Comparison of ENCODE assay signal across 17 cellular contexts in the genomic region with DNA sequence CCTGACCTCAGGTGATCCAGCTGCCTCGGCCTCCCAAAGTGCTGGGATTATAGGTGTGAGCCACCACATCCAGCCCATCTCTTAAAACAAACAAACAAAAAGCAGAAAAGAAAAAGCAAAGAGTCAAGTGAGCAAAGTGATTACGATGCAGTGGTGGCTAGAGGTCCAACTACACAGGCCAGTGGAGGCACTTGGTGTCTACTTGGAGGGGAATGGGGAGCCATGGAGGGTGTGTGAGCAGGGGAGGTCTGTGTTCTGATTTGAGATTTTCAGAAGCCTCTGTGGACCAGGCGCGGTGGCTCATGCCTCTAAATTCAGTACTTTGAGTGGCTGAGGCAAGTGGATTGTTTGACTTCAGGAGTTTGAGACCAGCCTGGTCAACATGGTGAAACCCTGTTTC. TPM values are rescaled to one million over a fixed set of nuclear protein-coding genes. Genes with fewer than 3 reads are reported as not detected.
A peak's percentile ranks its signal among the peaks of the same experiment; 100 is the strongest.
DNase-seq lines count a peak whose midpoint lies in the region; ATAC-seq and TF ChIP-seq lines count a peak whose summit lies in the region.
"Had no signal": no experiment of that assay in that cellular context is flagged by ENCODE, and none has a peak within 500 bp of the region (broad histone marks: within the 10 kb centered on the region; RNA-seq: fewer than 3 reads in every experiment).

No MANE protein-coding gene starts in this region.

- H3K9me3 Mint-ChIP-seq in activated naive CD4-positive, alpha-beta T cell treated with anti-CD3 and anti-CD28 coated beads, Interleukin-2, amount 50 U/mL, for 24 hours: no peaks in the 10 kb centered on the region
- H3K9me3 Mint-ChIP-seq in CD14-positive monocyte: peaks cover 0 to 2% (median 0%) of the 10 kb centered on the region in 7 donors
- H3K9me3 Mint-ChIP-seq in dendritic cell treated with granulocyte-macrophage colony-stimulating factor and Interleukin-4, amounts not matched to agents 40 ng/mL and 50 ng/mL, for 4 days: no peaks in the 10 kb centered on the region
- H3K9me3 Mint-ChIP-seq: H9 had no signal

- peaks cover 0 to 99% (median 78%) of the 10 kb centered on the region in 6 donors for H3K36me3 ChIP-seq in spleen

- no peaks in the 10 kb centered on the region for H3K27me3 ChIP-seq in spleen (replicated peaks in 1 of 7)

- no peak for TF ChIP-seq POLR2A in spleen (IDR thresholded peaks at IDR 0.05)

- H3K36me3 Mint-ChIP-seq in activated naive CD4-positive, alpha-beta T cell treated with anti-CD3 and anti-CD28 coated beads, Interleukin-2, amount 50 U/mL, for 24 hours: peaks cover 8% of the 10 kb centered on the region
- H3K36me3 Mint-ChIP-seq in CD14-positive monocyte: peaks cover 53 to 81% of the 10 kb centered on the region in 2 donors
- peaks cover 95% of the 10 kb centered on the region for H3K36me3 Mint-ChIP-seq in dendritic cell treated with granulocyte-macrophage colony-stimulating factor and Interleukin-4, amounts not matched to agents 40 ng/mL and 50 ng/mL, for 4 days (ENCODE audit: low read depth)

- H3K27ac ChIP-seq in spleen: peak overlapping the region in 6 of 8 donors; percentile 20 to 95 (median 67)

- peak overlapping the region; percentile 80 for H3K27ac Mint-ChIP-seq in activated naive CD4-positive, alpha-beta T cell treated with anti-CD3 and anti-CD28 coated beads, Interleukin-2, amount 50 U/mL, for 24 hours
- peak overlapping the region; percentile 78 to 96 (median 90) for H3K27ac Mint-ChIP-seq in CD14-positive monocyte
- H3K27ac Mint-ChIP-seq in dendritic cell treated with granulocyte-macrophage colony-stimulating factor and Interleukin-4, amounts not matched to agents 40 ng/mL and 50 ng/mL, for 4 days: peak overlapping the region; percentile 93

- H3K4me1 ChIP-seq in spleen: peaks cover 0 to 55% (median 34%) of the 10 kb centered on the region in 6 donors

- H3K9me3 ChIP-seq in spleen: no peaks in the 10 kb centered on the region

- H3K4me1 Mint-ChIP-seq in activated naive CD4-positive, alpha-beta T cell treated with anti-CD3 and anti-CD28 coated beads, Interleukin-2, amount 50 U/mL, for 24 hours: peaks cover 17% of the 10 kb centered on the region
- peaks cover 47% of the 10 kb centered on the region for H3K4me1 Mint-ChIP-seq in CD14-positive monocyte
- peaks cover 64% of the 10 kb centered on the region for H3K4me1 Mint-ChIP-seq in dendritic cell treated with granulocyte-macrophage colony-stimulating factor and Interleukin-4, amounts not matched to agents 40 ng/mL and 50 ng/mL, for 4 days (ENCODE audit: low read depth)
- H3K4me1 Mint-ChIP-seq: H9 had no signal

- H3K27me3 Mint-ChIP-seq in activated naive CD4-positive, alpha-beta T cell treated with anti-CD3 and anti-CD28 coated beads, Interleukin-2, amount 50 U/mL, for 24 hours: no peaks in the 10 kb centered on the region
- peaks cover 0 to 4% (median 1%) of the 10 kb centered on the region in 3 donors for H3K27me3 Mint-ChIP-seq in CD14-positive monocyte (ENCODE audit: low read depth in 3 of 3)
- no peaks in the 10 kb centered on the region for H3K27me3 Mint-ChIP-seq in dendritic cell treated with granulocyte-macrophage colony-stimulating factor and Interleukin-4, amounts not matched to agents 40 ng/mL and 50 ng/mL, for 4 days

- DNase-seq in activated naive CD4-positive, alpha-beta T cell treated with anti-CD3 and anti-CD28 coated beads, Interleukin-2, amount 50 U/mL, for 16 hours: no peak
- DNase-seq in CD14-positive monocyte (ENCODE audit: low spot score): no peak
- DNase-seq in spleen: peak; percentile 33
- DNase-seq in kidney glomerular epithelial cell (lab: John Stamatoyannopoulos, UW): no peak
- DNase-seq: COR-L47, DMS 273 treated with DMSO at 0.1 percent for 48 hours, DND-41, H9, NCI-H1105, NCI-H1694, NCI-H2081 treated with DMSO at 0.1 percent for 48 hours, NCI-H446 treated with DMSO at 0.1 percent for 48 hours, NCI-H69, Right ventricle myocardium superior had no signal

- no peak overlapping the region for H3K4me3 ChIP-seq in spleen

- ATAC-seq in GM21390 (IDR thresholded peaks at IDR 0.05; ENCODE audit: unreplicated experiment): no peak

- no peak overlapping the region for H3K4me3 Mint-ChIP-seq in activated naive CD4-positive, alpha-beta T cell treated with anti-CD3 and anti-CD28 coated beads, Interleukin-2, amount 50 U/mL, for 24 hours
- H3K4me3 Mint-ChIP-seq in CD14-positive monocyte: no peak overlapping the region
- peak overlapping the region; percentile 24 for H3K4me3 Mint-ChIP-seq in dendritic cell treated with granulocyte-macrophage colony-stimulating factor and Interleukin-4, amounts not matched to agents 40 ng/mL and 50 ng/mL, for 4 days
- H3K4me3 Mint-ChIP-seq: H9 had no signal

- 93 to 98% (median 95%) methylated on average over 4 of the region's 4 CpGs for WGBS in spleen, 5 donors

- intact Hi-C loops in CD14-positive monocyte (cut with micrococcal nuclease): no loop called here
- intact Hi-C loops in dendritic cell treated with granulocyte-macrophage colony-stimulating factor and Interleukin-4, amounts not matched to agents 40 ng/mL and 50 ng/mL, for 4 days (cut with micrococcal nuclease): no loop called here
- intact Hi-C loops in spleen (cut with DNase I; ENCODE audit: low total_unique reads): no loop called here

- no peak for TF ChIP-seq CTCF in CD14-positive monocyte (IDR thresholded peaks at IDR 0.05)
- no peak for TF ChIP-seq CTCF in spleen (IDR thresholded peaks at IDR 0.05 in 8 of 11, conservative IDR thresholded peaks at IDR 0.05 in 3 of 11)

RNA-seq across cellular contexts. Expression of a gene that starts 6.6 kb away (rescaled TPM):
- polyA plus RNA-seq in CD14-positive monocyte (10 to 100 TPM; 66.8 to 68.8 TPM), spleen (10 to 100 TPM; 52.4 to 86.4 (median 83.1) TPM)
- 100 to 1,000 TPM in 4 of 7 donors, 10 to 100 TPM in 3; 89.4 to 146 (median 116) TPM for total RNA-seq in spleen

RNA-seq across cellular contexts. Expression of a gene that starts 50.6 kb away (rescaled TPM):
- polyA plus RNA-seq in CD14-positive monocyte: 100 to 1,000 TPM; 141 to 158 TPM
- total RNA-seq in spleen: 100 to 1,000 TPM in 2 of 7 donors, 10 to 100 TPM in 5; 70.6 to 111 (median 83.7) TPM
- 100 to 1,000 TPM in 2 of 3 donors, 10 to 100 TPM in 1; 94.8 to 118 (median 109) TPM for polyA plus RNA-seq in spleen
